Comparison of ENCODE assay signal across 9 cellular contexts in the genomic region with DNA sequence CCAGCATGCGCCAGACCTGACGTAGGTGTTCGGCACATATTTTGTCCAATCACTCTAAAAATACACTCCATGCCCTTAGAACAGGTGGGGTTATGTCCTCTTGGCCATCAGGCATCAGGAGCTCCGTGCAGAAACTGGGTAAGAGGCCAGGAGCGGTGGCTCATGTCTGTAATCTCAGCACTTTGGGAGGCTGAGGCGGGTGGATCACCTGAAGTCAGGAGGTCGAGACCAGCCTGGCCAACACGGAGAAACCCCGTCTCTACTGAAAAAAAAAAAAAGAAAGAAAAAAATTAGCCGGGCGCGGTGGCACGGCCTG. TPM values are rescaled to one million over a fixed set of nuclear protein-coding genes. Genes with fewer than 3 reads are reported as not detected.
DNase-seq lines count a peak whose midpoint lies in the region; ATAC-seq and TF ChIP-seq lines count a peak whose summit lies in the region.
"Not testable (repeated sequence)": the region's sequence is repeated elsewhere in the genome, so short reads cannot be mapped to it uniquely, and the experiment has no call there.
"Had no signal": no experiment of that assay in that cellular context is flagged by ENCODE, and none has a peak within 500 bp of the region (broad histone marks: within the 10 kb centered on the region; RNA-seq: fewer than 3 reads in every experiment).

No MANE protein-coding gene starts in this region.

- TF ChIP-seq CTCF in IMR-90 (conservative IDR thresholded peaks at IDR 0.05; ENCODE audit: low read depth, low read length); adrenal gland (IDR thresholded peaks at IDR 0.05); left lung (IDR thresholded peaks at IDR 0.05); omental fat pad (IDR thresholded peaks at IDR 0.05); suprapubic skin (IDR thresholded peaks at IDR 0.05): not testable (repeated sequence)

- H3K56ac ChIP-seq in IMR-90 (ENCODE audit: extremely low read depth, insufficient read depth, low read length): not testable (repeated sequence)

- ATAC-seq in IMR-90 (ENCODE audit: low read depth): not testable (repeated sequence)
- ATAC-seq in left lung (peak; percentile 9), omental fat pad (ENCODE audit: low FRiP score) (peak; percentile 0)

- peaks cover 4 to 38% of the 10 kb centered on the region in 2 experiments; a peak in 3 of 4 replicates for H3K79me1 ChIP-seq in IMR-90 (ENCODE audit: low read depth in 1 of 2, low read length in 2 of 2)

- H2BK120ac ChIP-seq in IMR-90 (ENCODE audit: low read depth, low read length): not testable (repeated sequence)

- not testable (repeated sequence) for H3K27me3 ChIP-seq in BLaER1 treated with 17β-estradiol and CSF1 and Interleukin-3, amounts not matched to agents 10 nM and 100 nM; IMR-90 (ENCODE audit: control insufficient read depth, insufficient read depth, low read length); adrenal gland; left lung; suprapubic skin

- H3K18ac ChIP-seq in IMR-90 (ENCODE audit: low read depth, low read length): not testable (repeated sequence)

- H3K4me3 ChIP-seq in BLaER1 treated with 17β-estradiol and CSF1 and Interleukin-3, amounts not matched to agents 10 nM and 100 nM: peak overlapping the region; percentile 38 to 90 (median 50); a peak in 19 of 20 replicates
- not testable (repeated sequence) for H3K4me3 ChIP-seq in IMR-90 (ENCODE audit: insufficient read depth, low read depth, low read length)
- H3K4me3 ChIP-seq in adrenal gland (peak overlapping the region in 1 of 4 donors; percentile 28), left lung (peak overlapping the region; percentile 2 to 75), suprapubic skin (peak overlapping the region; percentile 91)

- H3K27me3 Mint-ChIP-seq in T-helper 1 cell treated with Interleukin-12 subunit alpha and Interleukin-12 subunit beta and Interleukin-4 antibody, amounts not matched to agents 30 μg/mL and 1 μg/mL, for 36 hours (ENCODE audit: low read depth): not testable (repeated sequence)

- peak overlapping the region; percentile 77 to 97 (median 90) for H3K4me2 ChIP-seq in BLaER1 treated with 17β-estradiol and CSF1 and Interleukin-3, amounts not matched to agents 10 nM and 100 nM
- H3K4me2 ChIP-seq in IMR-90 (ENCODE audit: low read depth, low read length): peak overlapping the region; percentile 48

- peaks cover 52 to 73% (median 55%) of the 10 kb centered on the region in 10 experiments for H3K4me1 ChIP-seq in BLaER1 treated with 17β-estradiol and CSF1 and Interleukin-3, amounts not matched to agents 10 nM and 100 nM
- peaks cover 16% of the 10 kb centered on the region for H3K4me1 ChIP-seq in IMR-90 (ENCODE audit: control insufficient read depth, insufficient read depth, low read length)
- peaks cover 35 to 40% of the 10 kb centered on the region in 2 donors for H3K4me1 ChIP-seq in adrenal gland (replicated peaks in 1 of 2)
- H3K4me1 ChIP-seq in left lung: peaks cover 27 to 51% of the 10 kb centered on the region in 2 donors
- H3K4me1 ChIP-seq in suprapubic skin: peaks cover 64% of the 10 kb centered on the region

- intact Hi-C loops in IMR-90 (cut with micrococcal nuclease): loop anchor here (1.0 kb wide), 1 partner anchor 204 kb away; no protein-coding TSS in a partner anchor
- intact Hi-C loops in adrenal gland (cut with DNase I); left lung (cut with DNase I): not testable (repeated sequence)

- H3K9ac ChIP-seq in BLaER1 treated with 17β-estradiol and CSF1 and Interleukin-3, amounts not matched to agents 10 nM and 100 nM: peak overlapping the region; percentile 93 to 100 (median 98)
- H3K9ac ChIP-seq in IMR-90 (ENCODE audit: low read depth, low read length): 0 out of 2 replicates have a peak overlapping the region, but pooled peaks have one; percentile 0

- H3K4ac ChIP-seq in IMR-90 (ENCODE audit: low read depth, low read length): peak overlapping the region; percentile 3; the same call in 1 of the 2 replicates

- not testable (repeated sequence) for H2BK20ac ChIP-seq in IMR-90 (ENCODE audit: low read depth, low read length)

- 0 out of 2 replicates have a peak overlapping the region, but pooled peaks have one; percentile 0 for H3K14ac ChIP-seq in IMR-90 (replicated peaks; ENCODE audit: low read depth, low read length)

- peaks cover 28 to 54% (median 30%) of the 10 kb centered on the region in 11 experiments; a peak in 21 of 22 replicates for H4K20me1 ChIP-seq in BLaER1 treated with 17β-estradiol and CSF1 and Interleukin-3, amounts not matched to agents 10 nM and 100 nM
- peaks cover 42% of the 10 kb centered on the region for H4K20me1 ChIP-seq in IMR-90 (ENCODE audit: insufficient read depth, low read length)

- CTCF ChIA-PET in IMR-90 (lab: Yijun Ruan, JAX): not testable (repeated sequence)

- not testable (repeated sequence) for H3K9me3 Mint-ChIP-seq in T-helper 1 cell treated with Interleukin-12 subunit alpha and Interleukin-12 subunit beta and Interleukin-4 antibody, amounts not matched to agents 30 μg/mL and 1 μg/mL, for 36 hours

- not testable (repeated sequence) for H2AK9ac ChIP-seq in IMR-90 (replicated peaks; ENCODE audit: low read depth, low read length, poor library complexity)

- TF ChIP-seq RAD21 in IMR-90 (IDR thresholded peaks at IDR 0.05; ENCODE audit: low read length): not testable (repeated sequence)

- peaks cover 22% of the 10 kb centered on the region for H3K9me1 ChIP-seq in IMR-90 (ENCODE audit: insufficient read depth, low read length)

- not testable (repeated sequence) for H3K9me3 ChIP-seq in BLaER1 treated with 17β-estradiol and CSF1 and Interleukin-3, amounts not matched to agents 10 nM and 100 nM (replicated peaks in 1 of 11); IMR-90 (ENCODE audit: control insufficient read depth, insufficient read depth, low read length); adrenal gland (replicated peaks in 1 of 3); left lung; suprapubic skin

- not testable (repeated sequence) for H4K91ac ChIP-seq in IMR-90 (ENCODE audit: insufficient read depth, low read depth, low read length)

- H2AFZ ChIP-seq in IMR-90 (replicated peaks; ENCODE audit: low read length, poor library complexity): not testable (repeated sequence)

- H3K36me3 ChIP-seq in BLaER1 treated with 17β-estradiol and CSF1 and Interleukin-3, amounts not matched to agents 10 nM and 100 nM: peaks cover 25 to 48% (median 33%) of the 10 kb centered on the region in 11 experiments
- H3K36me3 ChIP-seq in IMR-90 (ENCODE audit: control insufficient read depth, insufficient read depth, low read length): peaks cover 16% of the 10 kb centered on the region
- H3K36me3 ChIP-seq in adrenal gland (replicated peaks in 1 of 2): peaks cover 0 to 11% of the 10 kb centered on the region in 2 donors
- peaks cover 0 to 28% of the 10 kb centered on the region in 2 donors for H3K36me3 ChIP-seq in left lung
- H3K36me3 ChIP-seq in suprapubic skin: peaks cover 17% of the 10 kb centered on the region

- not testable (repeated sequence) for BruUV-seq in IMR-90 (replicated peaks; lab: Mats Ljungman, UMichigan)

- H3K36me3 Mint-ChIP-seq in T-helper 1 cell treated with Interleukin-12 subunit alpha and Interleukin-12 subunit beta and Interleukin-4 antibody, amounts not matched to agents 30 μg/mL and 1 μg/mL, for 36 hours (ENCODE audit: low read depth): not testable (repeated sequence)

- peak overlapping the region; percentile 95 to 99 (median 99); a peak in 21 of 22 replicates for H3K27ac ChIP-seq in BLaER1 treated with 17β-estradiol and CSF1 and Interleukin-3, amounts not matched to agents 10 nM and 100 nM
- H3K27ac ChIP-seq in IMR-90 (ENCODE audit: insufficient read depth, low read length) (peak overlapping the region; percentile 99; the same call in 1 of the 2 replicates), adrenal gland (peak overlapping the region; percentile 69 to 99 (median 98)), epithelial cell of prostate (peak overlapping the region; percentile 96), left lung (peak overlapping the region; percentile 97 to 98), suprapubic skin (peak overlapping the region; percentile 99)

- H4K5ac ChIP-seq in IMR-90 (ENCODE audit: low read depth, low read length): 0 out of 2 replicates have a peak overlapping the region, but pooled peaks have one; percentile 16

- H2AK5ac ChIP-seq in IMR-90 (ENCODE audit: low read depth, low read length): not testable (repeated sequence)

- dilution Hi-C loops in IMR-90 (cut with HindIII; ENCODE audit: low sequenced_read_pairs, unreplicated experiment): not testable (repeated sequence)

- H3K23ac ChIP-seq in IMR-90 (ENCODE audit: low read depth, low read length): peak overlapping the region; percentile 6; the same call in 1 of the 2 replicates

- DNase-seq in IMR-90; epithelial cell of prostate (ENCODE audit: low read depth, low spot score); left lung; omental fat pad (ENCODE audit: low spot score): not testable (repeated sequence)
- peak in 5 of 7 donors; percentile 53 to 85 (median 74) for DNase-seq in adrenal gland
- DNase-seq in suprapubic skin (ENCODE audit: low spot score in 2 of 2): peak in 1 of 2 donors; percentile 73

- in situ Hi-C loops in IMR-90 (cut with MboI; ENCODE audit: low sequenced_read_pairs): not testable (repeated sequence)

- H2BK5ac ChIP-seq in IMR-90 (ENCODE audit: low read depth, low read length, poor library complexity, severe bottlenecking): not testable (repeated sequence)

- POLR2A ChIA-PET in IMR-90 (lab: Charles Lee; ENCODE audit: unreplicated experiment): interaction anchor here (0.6 to 1.5 kb wide), 4 partner anchors 115 to 379 kb away, joined by 3 to 6 read pairs (median 4); no protein-coding TSS in a partner anchor

- peak overlapping the region; percentile 98 for H3K27ac Mint-ChIP-seq in T-helper 1 cell treated with Interleukin-12 subunit alpha and Interleukin-12 subunit beta and Interleukin-4 antibody, amounts not matched to agents 30 μg/mL and 1 μg/mL, for 36 hours

- H3K4me1 Mint-ChIP-seq in T-helper 1 cell treated with Interleukin-12 subunit alpha and Interleukin-12 subunit beta and Interleukin-4 antibody, amounts not matched to agents 30 μg/mL and 1 μg/mL, for 36 hours (ENCODE audit: low read depth): peaks cover 36% of the 10 kb centered on the region

- TF ChIP-seq EP300 in suprapubic skin (IDR thresholded peaks at IDR 0.05): not testable (repeated sequence)

- peak overlapping the region in 1 of 2 experiments; percentile 92; a peak in 1 of 4 replicates for H4K8ac ChIP-seq in IMR-90 (ENCODE audit: low read depth in 2 of 2, low read length in 2 of 2)

- WGBS in IMR-90 (ENCODE audit: extremely low coverage in 2 of 2, insufficient read length in 1 of 2), 2 experiments: no CpG with 5 or more reads among the region's 13 CpGs
- WGBS in adrenal gland, 4 donors: 6 to 14% (median 10%) methylated on average over 13 of the region's 13 CpGs
- 15% methylated on average over 13 of the region's 13 CpGs for WGBS in suprapubic skin

- TF ChIP-seq POLR2A in IMR-90 (IDR thresholded peaks at IDR 0.05; ENCODE audit: low read depth, low read length); adrenal gland (IDR thresholded peaks at IDR 0.05); suprapubic skin (IDR thresholded peaks at IDR 0.05): not testable (repeated sequence)

- peak overlapping the region; percentile 95 for H3K4me3 Mint-ChIP-seq in T-helper 1 cell treated with Interleukin-12 subunit alpha and Interleukin-12 subunit beta and Interleukin-4 antibody, amounts not matched to agents 30 μg/mL and 1 μg/mL, for 36 hours

- H2BK15ac ChIP-seq in IMR-90 (ENCODE audit: low read depth, low read length): not testable (repeated sequence)

RNA-seq across cellular contexts. Expression of gene POLDIP3, which starts 1.1 kb away (rescaled TPM):
- total RNA-seq in IMR-90 (2012; rRNA removed) (28.1 and 33.9 TPM in 2 replicates), adrenal gland (10 to 100 TPM; 32.1 to 80.2 (median 54.5) TPM), left lung (10 to 100 TPM; 56.6 to 61.6 TPM), omental fat pad (10 to 100 TPM; 25.0 to 44.9 (median 30.7) TPM), suprapubic skin (10 to 100 TPM; 32.4 to 61.1 (median 45.7) TPM)
- polyA plus RNA-seq in IMR-90 (2012; rRNA removed) (43.6 and 45.4 TPM in 2 replicates), adrenal gland (10 to 100 TPM; 18.7 to 66.1 (median 24.1) TPM)
- 23.9 and 40.0 TPM in 2 replicates for polyA plus RNA-seq in IMR-90 (2012; cell fraction: cytosol; rRNA removed)
- polyA plus RNA-seq in IMR-90 (2012; cell fraction: nucleus; rRNA removed; ENCODE audit: low replicate concordance): 29.6 and 46.7 TPM in 2 replicates

RNA-seq across cellular contexts. Expression of gene ATP5MGL, which starts 24.6 kb away (rescaled TPM):
- total RNA-seq in IMR-90 (2012; rRNA removed): 0.18 TPM in 1 of 2 replicates, not detected in the other
- polyA plus RNA-seq in IMR-90 (2012; rRNA removed): not detected in 2 replicates
- not detected in 2 replicates for polyA plus RNA-seq in IMR-90 (2012; cell fraction: cytosol; rRNA removed)
- 0.10 TPM in 1 of 2 replicates, not detected in the other for polyA plus RNA-seq in IMR-90 (2012; cell fraction: nucleus; rRNA removed; ENCODE audit: low replicate concordance)
- total RNA-seq in adrenal gland: under 1 TPM in 4 of 8 donors, not detected in 4; 0.31 to 0.86 (median 0.57) TPM
- polyA plus RNA-seq in adrenal gland: not detected
- total RNA-seq in left lung: 1 to 10 TPM in 1 of 2 donors, under 1 TPM in 1; 0.60 to 1.2 TPM
- not detected for total RNA-seq in omental fat pad
- 1 to 10 TPM in 3 of 4 donors, not detected in 1; 1.3 to 3.9 (median 1.5) TPM for total RNA-seq in suprapubic skin
- total RNA-seq: myocyte had no signal

RNA-seq across cellular contexts. Expression of gene CYB5R3, which starts 33.4 kb away (rescaled TPM):
- 37.5 and 44.1 TPM in 2 replicates for total RNA-seq in IMR-90 (2012; rRNA removed)
- 362 and 405 TPM in 2 replicates for polyA plus RNA-seq in IMR-90 (2012; rRNA removed)
- polyA plus RNA-seq in IMR-90 (2012; cell fraction: cytosol; rRNA removed): 217 and 450 TPM in 2 replicates
- polyA plus RNA-seq in IMR-90 (2012; cell fraction: nucleus; rRNA removed; ENCODE audit: low replicate concordance): 98.1 and 215 TPM in 2 replicates
- 100 to 1,000 TPM; 187 to 578 (median 365) TPM for total RNA-seq in adrenal gland
- polyA plus RNA-seq in adrenal gland: 100 to 1,000 TPM; 101 to 313 (median 201) TPM
- 100 to 1,000 TPM; 250 to 265 TPM for total RNA-seq in left lung
- 100 to 1,000 TPM; 125 to 212 (median 152) TPM for total RNA-seq in omental fat pad
- 100 to 1,000 TPM; 107 to 159 (median 138) TPM for total RNA-seq in suprapubic skin
